Comparison of ENCODE assay signal across 8 cellular contexts in the genomic region with DNA sequence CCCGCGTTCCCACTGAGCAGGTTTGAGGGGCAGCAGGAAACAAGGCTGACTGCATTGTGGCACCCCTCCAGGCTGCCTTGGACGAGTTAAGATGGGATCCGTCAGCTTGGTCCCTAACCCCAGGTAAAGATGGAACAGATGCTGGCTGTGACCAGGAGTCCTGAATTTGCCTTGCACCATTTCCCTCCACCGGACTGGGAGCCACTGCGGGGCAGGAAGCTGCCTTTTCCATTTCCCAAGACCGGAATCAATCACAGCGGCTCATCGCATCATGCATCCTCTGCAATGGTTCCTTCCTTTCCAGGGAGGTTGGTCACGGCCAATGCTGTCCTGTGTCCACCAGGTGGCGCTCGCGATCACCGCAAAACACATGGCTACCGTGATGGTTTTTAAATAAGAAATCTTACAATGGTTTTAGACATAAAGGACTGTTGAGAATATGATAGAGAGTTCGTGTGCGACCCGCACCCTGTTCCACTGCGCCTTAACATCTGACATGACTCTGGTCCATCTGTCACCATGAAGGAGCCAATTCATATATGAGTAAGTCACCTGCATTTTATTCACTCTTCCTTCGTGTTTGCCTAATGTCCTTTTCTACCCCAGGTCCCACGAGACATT. TPM values are rescaled to one million over a fixed set of nuclear protein-coding genes. Genes with fewer than 3 reads are reported as not detected.
DNase-seq lines count a peak whose midpoint lies in the region; ATAC-seq, FAIRE-seq and TF ChIP-seq lines count a peak whose summit lies in the region.

No MANE protein-coding gene starts in this region.

- H3K4me1 Mint-ChIP-seq in CD8-positive, alpha-beta T cell (ENCODE audit: low read depth) = peaks cover 73% of the 10 kb centered on the region
- H3K4me1 Mint-ChIP-seq in effector memory CD8-positive, alpha-beta T cell (ENCODE audit: low read depth in 2 of 2) = peaks cover 42 to 43% of the 10 kb centered on the region in 2 donors
- peaks cover 37% of the 10 kb centered on the region for H3K4me1 Mint-ChIP-seq in memory B cell

- H3K4me3 ChIP-seq in CD8-positive, alpha-beta T cell (ENCODE audit: low read depth, low read length) = no peak overlapping the region

- no peaks in the 10 kb centered on the region for H3K27me3 ChIP-seq in CD8-positive, alpha-beta T cell (ENCODE audit: insufficient read depth, low read length)

- POLR2A ChIA-PET in CD8-positive, alpha-beta T cell (lab: Charles Lee) = interaction anchor here (0.7 to 1.5 kb wide), 6 partner anchors 42 to 111 kb away, joined by 3 to 6 read pairs (median 3); no protein-coding TSS in a partner anchor

- no peaks in the 10 kb centered on the region for H3K36me3 ChIP-seq in CD8-positive, alpha-beta T cell (ENCODE audit: insufficient read depth, low read length)

- no peak overlapping the region for H3K4me3 Mint-ChIP-seq in CD8-positive, alpha-beta T cell
- H3K4me3 Mint-ChIP-seq in effector memory CD8-positive, alpha-beta T cell = peak overlapping the region in 1 of 2 donors; percentile 9
- H3K4me3 Mint-ChIP-seq in memory B cell = peak overlapping the region; percentile 8

- CTCF ChIA-PET in CD8-positive, alpha-beta T cell (lab: Charles Lee) = interaction anchor here (0.6 to 18.5 kb wide), 46 partner anchors 9 to 1277 kb away, joined by 3 to 392 read pairs (median 4); a partner anchor contains a TSS

- no peaks in the 10 kb centered on the region for H3K36me3 Mint-ChIP-seq in CD8-positive, alpha-beta T cell
- H3K36me3 Mint-ChIP-seq in effector memory CD8-positive, alpha-beta T cell (ENCODE audit: insufficient read depth) = peaks cover 8% of the 10 kb centered on the region
- no peaks in the 10 kb centered on the region for H3K36me3 Mint-ChIP-seq in memory B cell

- H3K27ac ChIP-seq in CD8-positive, alpha-beta T cell (ENCODE audit: low read depth, low read length) = no peak overlapping the region

- H3K9me3 ChIP-seq in CD8-positive, alpha-beta T cell (ENCODE audit: low read length) = no peaks in the 10 kb centered on the region

- DNase-seq in CD8-positive, alpha-beta T cell = peak; percentile 75 to 93 (median 81)
- DNase-seq in HTR-8/SVneo (ENCODE audit: insufficient read length, low spot score) (peak; percentile 84), NOMO-1 (lab: John Stamatoyannopoulos, UW; ENCODE audit: unreplicated experiment in 2 of 2) (peak; percentile 55 to 79), memory B cell (ENCODE audit: low spot score in 2 of 2) (peak; percentile 61 to 79)
- DNase-seq in activated CD8-positive, alpha-beta memory T cell treated with anti-CD3 and anti-CD28 coated beads for 4 hours (ENCODE audit: low read depth in 2 of 2) = peak; percentile 66 to 71
- DNase-seq in effector memory CD8-positive, alpha-beta T cell = peak; percentile 79 to 88 (median 84)
- peak; percentile 68 for DNase-seq in stimulated activated CD8-positive, alpha-beta memory T cell treated with anti-CD3 and anti-CD28 coated beads, Interleukin-15, amount 100 ng/mL, for 24 hours (ENCODE audit: low read depth)

- peak; percentile 95 for TF ChIP-seq CTCF in CD8-positive, alpha-beta T cell (IDR thresholded peaks at IDR 0.05)

- H3K27me3 Mint-ChIP-seq in CD8-positive, alpha-beta T cell (ENCODE audit: low read depth) = no peaks in the 10 kb centered on the region
- no peaks in the 10 kb centered on the region for H3K27me3 Mint-ChIP-seq in effector memory CD8-positive, alpha-beta T cell
- no peaks in the 10 kb centered on the region for H3K27me3 Mint-ChIP-seq in memory B cell

- H3K9me3 Mint-ChIP-seq in CD8-positive, alpha-beta T cell = no peaks in the 10 kb centered on the region
- H3K9me3 Mint-ChIP-seq in effector memory CD8-positive, alpha-beta T cell = no peaks in the 10 kb centered on the region
- no peaks in the 10 kb centered on the region for H3K9me3 Mint-ChIP-seq in memory B cell

- H3K27ac Mint-ChIP-seq in CD8-positive, alpha-beta T cell = peak overlapping the region; percentile 60
- H3K27ac Mint-ChIP-seq in effector memory CD8-positive, alpha-beta T cell = no peak overlapping the region
- H3K27ac Mint-ChIP-seq in memory B cell = peak overlapping the region; percentile 31

- peak; percentile 16 for ATAC-seq in CD8-positive, alpha-beta T cell
- ATAC-seq in effector memory CD8-positive, alpha-beta T cell (replicated peaks) = peak; percentile 24
- ATAC-seq in memory B cell (ENCODE audit: low read depth) (no peak), GM21390 (IDR thresholded peaks at IDR 0.05; ENCODE audit: unreplicated experiment) (no peak)

- FAIRE-seq in HTR-8/SVneo (lab: Jason Lieb, UNC) = peak; percentile 83

- peaks cover 85% of the 10 kb centered on the region for H3K4me1 ChIP-seq in CD8-positive, alpha-beta T cell (ENCODE audit: insufficient read depth, low read length)

- intact Hi-C loops in CD8-positive, alpha-beta T cell (cut with DNase I, micrococcal nuclease) = loop anchor here (1.0 to 10.0 kb wide), 5 partner anchors 38 to 1044 kb away; no protein-coding TSS in a partner anchor

RNA-seq across cellular contexts. Expression of a gene that starts 6.8 kb away (rescaled TPM):
- 1 to 10 TPM; 2.1 to 2.2 TPM for total RNA-seq in CD8-positive, alpha-beta T cell

Comparison
In these comparisons a context has a peak if more than half of its experiments do, and no peak if none do; other contexts are left out.
1. ATAC-seq: peak in CD8-positive, alpha-beta T cell (single experiment) and effector memory CD8-positive, alpha-beta T cell (single experiment); none in memory B cell (single experiment) and GM21390 (single experiment).
2. H3K27ac Mint-ChIP-seq: peak in CD8-positive, alpha-beta T cell (single experiment) and memory B cell (single experiment); none in effector memory CD8-positive, alpha-beta T cell (0 of 2).
3. Peak in every context shown above with its lines, with median percentiles within 50 percentile points of each other: DNase-seq.